ENCODE assay signal across 21 cellular contexts in the genomic region with DNA sequence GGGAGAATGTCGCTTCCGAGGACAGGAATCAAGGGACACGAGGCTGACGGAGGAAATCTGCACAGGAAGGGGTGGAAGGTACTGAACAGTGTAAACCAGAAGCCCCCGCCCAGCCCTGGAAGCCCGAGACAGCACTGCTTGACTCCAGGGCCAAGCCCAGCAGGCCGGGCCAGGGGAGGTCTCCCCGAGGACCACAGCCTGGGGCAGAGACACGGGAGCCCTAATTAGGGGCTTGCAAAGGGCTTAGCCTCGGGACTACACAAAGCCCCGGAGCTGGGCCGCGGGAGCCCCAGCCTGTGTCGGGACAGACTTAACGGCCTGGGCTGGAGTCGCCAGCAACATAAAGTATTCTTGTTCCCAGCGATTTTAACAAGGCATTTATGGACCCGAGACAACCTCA.
"Had no signal": no experiment of that assay in that cellular context is flagged by ENCODE, and none has a peak within 500 bp of the region (broad histone marks: within the 10 kb centered on the region; RNA-seq: fewer than 3 reads in every experiment).

No MANE protein-coding gene starts in this region.

- H3K27me3 ChIP-seq: adrenal gland, Peyer's patch had no signal

- H3K9me3 ChIP-seq: adrenal gland, Peyer's patch had no signal

- H3K4me3 ChIP-seq: adrenal gland, Peyer's patch had no signal

- H3K4me1 ChIP-seq: adrenal gland, Peyer's patch had no signal

- DNase-seq: activated CD4-positive, alpha-beta T cell treated with anti-CD3 and anti-CD28 coated beads for 4 hours; activated CD4-positive, alpha-beta T cell treated with anti-CD3 and anti-CD28 coated beads, Interleukin-2, amount 50 U/mL, for 4 hours; activated CD8-positive, alpha-beta memory T cell treated with anti-CD3 and anti-CD28 coated beads, Interleukin-2, amount 50 U/mL, for 48 hours; activated CD8-positive, alpha-beta T cell treated with anti-CD3 and anti-CD28 coated beads, Interleukin-2, amount 10 ng/mL, durations not matched to agents 7 days and 5 days; activated naive CD4-positive, alpha-beta T cell treated with anti-CD3 and anti-CD28 coated beads, Interleukin-2, amount 50 U/mL, for 16 hours; activated naive CD8-positive, alpha-beta T cell treated with anti-CD3 and anti-CD28 coated beads, Interleukin-2, amount 10 ng/mL, durations not matched to agents 7 days and 5 days; activated T-cell treated with anti-CD3 and anti-CD28 coated beads, Interleukin-2, amount 50 U/mL, for 1 hour; adrenal gland; anterior cingulate cortex; Kasumi-1; NCI-H1092; NCI-H1417; NCI-H1930; NCI-H2171; NCI-H2227 treated with DMSO at 0.1 percent for 48 hours; NCI-H510A; NCI-H526 treated with DMSO at 0.1 percent for 48 hours; SHP77 treated with DMSO at 0.1 percent for 48 hours had no signal

- H3K36me3 ChIP-seq: adrenal gland, Peyer's patch had no signal

- ATAC-seq: activated CD4-positive, CD25-positive, alpha-beta regulatory T cell treated with anti-CD3 and anti-CD28 coated beads, Interleukin-2, amount 50 U/mL, for 24 hours; activated CD8-positive, alpha-beta T cell treated with anti-CD3 and anti-CD28 coated beads, Interleukin-2, amount 10 ng/mL, durations not matched to agents 7 days and 5 days had no signal

- H3K27ac ChIP-seq: adrenal gland, Peyer's patch, RWPE1 had no signal
